ENCODE assay signal across 8 cellular contexts in the genomic region with DNA sequence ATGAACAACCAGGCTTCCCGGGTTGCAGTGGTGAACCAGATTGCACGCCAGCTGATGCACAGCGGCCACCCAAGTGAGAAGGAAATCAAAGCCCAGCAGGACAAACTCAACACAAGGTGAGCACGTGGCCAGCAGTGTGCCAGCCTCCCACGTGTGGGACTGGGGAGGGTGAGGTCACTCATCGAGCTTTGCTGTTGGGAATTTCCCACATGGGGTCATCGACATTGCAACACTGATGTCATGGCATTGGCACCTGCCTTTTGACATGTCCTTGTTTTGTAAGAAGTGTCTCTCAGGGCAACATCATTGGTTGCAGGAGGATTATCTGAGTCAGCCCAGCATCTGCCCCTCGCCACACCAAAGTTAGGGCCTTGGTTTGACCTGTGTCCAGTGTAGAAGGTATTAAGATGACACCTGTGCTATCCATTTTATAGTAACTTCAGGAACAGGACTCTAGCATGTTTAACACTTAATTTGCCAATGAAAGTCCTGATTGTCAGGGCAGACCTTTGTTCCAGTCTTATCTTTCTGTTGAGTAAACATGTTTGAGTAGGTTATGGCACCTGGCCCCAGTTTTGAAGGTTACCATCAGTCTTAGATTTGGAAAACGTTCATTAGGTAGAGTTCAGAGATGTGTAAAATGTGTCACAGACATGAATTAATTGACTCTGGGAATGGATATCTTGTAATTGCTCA.
DNase-seq lines count a peak whose midpoint lies in the region; ATAC-seq, FAIRE-seq and TF ChIP-seq lines count a peak whose summit lies in the region.

No MANE protein-coding gene starts in this region.

- H3K36me3 Mint-ChIP-seq in natural killer cell, result peaks cover 47% of the 10 kb centered on the region
- peaks cover 99% of the 10 kb centered on the region for H3K36me3 Mint-ChIP-seq in CD4-positive, alpha-beta T cell (ENCODE audit: low read depth)

- TF ChIP-seq POLR2A in endothelial cell of umbilical vein (IDR thresholded peaks at IDR 0.05; ENCODE audit: low read depth, low read length), result no peak

- no peaks in the 10 kb centered on the region for H4K20me1 ChIP-seq in endothelial cell of umbilical vein (replicated peaks; ENCODE audit: control insufficient read depth, extremely low read depth, insufficient read depth, low read length)

- H3K9me3 Mint-ChIP-seq in natural killer cell, result no peaks in the 10 kb centered on the region
- no peaks in the 10 kb centered on the region for H3K9me3 Mint-ChIP-seq in CD4-positive, alpha-beta T cell

- in situ Hi-C loops in Caki2 (cut with HindIII; ENCODE audit: low pct_unique_long_range_greater_than_20kb, low sequenced_read_pairs), result no loop called here

- H3K27me3 ChIP-seq in endothelial cell of umbilical vein (ENCODE audit: control insufficient read depth in 2 of 2, insufficient read depth in 2 of 2, low read length in 2 of 2), result no peaks in the 10 kb centered on the region
- H3K27me3 ChIP-seq in CD4-positive, alpha-beta T cell (ENCODE audit: control insufficient read depth, insufficient read depth, low read length), result no peaks in the 10 kb centered on the region

- intact Hi-C loops in endothelial cell of umbilical vein (cut with micrococcal nuclease), result no loop called here
- intact Hi-C loops in natural killer cell (cut with micrococcal nuclease), result no loop called here
- intact Hi-C loops in CD4-positive, alpha-beta T cell (cut with DNase I, micrococcal nuclease), result loop anchor here in 1 of 2 experiments (5.0 kb wide), 1 partner anchor 108 kb away; no protein-coding TSS in a partner anchor

- H3K27me3 Mint-ChIP-seq in natural killer cell (ENCODE audit: low read depth in 2 of 2), result no peaks in the 10 kb centered on the region
- no peaks in the 10 kb centered on the region for H3K27me3 Mint-ChIP-seq in CD4-positive, alpha-beta T cell

- peak overlapping the region; percentile 45 for H3K27ac ChIP-seq in endothelial cell of umbilical vein (ENCODE audit: insufficient read depth, low read depth, low read length)
- no peak overlapping the region for H3K27ac ChIP-seq in CD4-positive, alpha-beta T cell (ENCODE audit: low read depth, low read length)

- H3K9me3 ChIP-seq in endothelial cell of umbilical vein (replicated peaks; ENCODE audit: control insufficient read depth, insufficient read depth, low read length), result no peaks in the 10 kb centered on the region
- no peaks in the 10 kb centered on the region for H3K9me3 ChIP-seq in CD4-positive, alpha-beta T cell (ENCODE audit: control insufficient read depth, low read length)

- POLR2A ChIA-PET in endothelial cell of umbilical vein (lab: Charles Lee), result no interaction called here
- POLR2A ChIA-PET in CD4-positive, alpha-beta T cell (lab: Charles Lee), result interaction anchor here (1.5 kb wide), 1 partner anchor 72 kb away, joined by 5 read pairs; no protein-coding TSS in a partner anchor

- no peak overlapping the region for H2AFZ ChIP-seq in endothelial cell of umbilical vein (ENCODE audit: low read depth, low read length)

- no peak overlapping the region for H3K9ac ChIP-seq in endothelial cell of umbilical vein (replicated peaks; ENCODE audit: extremely low read depth, insufficient read depth, low read length)

- peaks cover 16% of the 10 kb centered on the region for H3K79me2 ChIP-seq in endothelial cell of umbilical vein (ENCODE audit: control insufficient read depth, insufficient read depth, low read length)

- H3K4me3 ChIP-seq in endothelial cell of umbilical vein (replicated peaks in 1 of 3; ENCODE audit: insufficient read depth in 1 of 3, low read depth in 1 of 3, low read length in 3 of 3), result no peak overlapping the region

- no TSS peak for BruUV-seq in endothelial cell of umbilical vein (replicated peaks; lab: Mats Ljungman, UMichigan)

- H3K36me3 ChIP-seq in endothelial cell of umbilical vein (ENCODE audit: control insufficient read depth in 2 of 2, extremely low read depth in 1 of 2, insufficient read depth in 2 of 2, low read length in 2 of 2), result peaks cover 41 to 66% of the 10 kb centered on the region in 2 experiments

- dilution Hi-C loops in endothelial cell of umbilical vein (cut with MboI; ENCODE audit: extremely low pct_ligation_motif_present, low sequenced_read_pairs), result no loop called here

- DNase-seq in Caki2 (ENCODE audit: low read depth) (peak; percentile 98), NAMALWA (ENCODE audit: low spot score) (peak; percentile 68), endothelial cell of umbilical vein (ENCODE audit: low read depth, low spot score) (no peak), natural killer cell (no peak), HT-29 (ENCODE audit: low spot score) (no peak), NCI-H774 (lab: John Stamatoyannopoulos, UW) (no peak)
- DNase-seq in CD4-positive, alpha-beta T cell, result no peak

- H3K4me3 Mint-ChIP-seq in natural killer cell, result no peak overlapping the region
- no peak overlapping the region for H3K4me3 Mint-ChIP-seq in CD4-positive, alpha-beta T cell

- H3K4me1 ChIP-seq in endothelial cell of umbilical vein (ENCODE audit: control insufficient read depth, extremely low read depth, insufficient read depth, low read length), result peaks cover 27% of the 10 kb centered on the region

- FAIRE-seq in endothelial cell of umbilical vein (lab: Jason Lieb, UNC), result no peak

- H3K27ac Mint-ChIP-seq in natural killer cell, result peak overlapping the region; percentile 29 to 31
- H3K27ac Mint-ChIP-seq in CD4-positive, alpha-beta T cell, result no peak overlapping the region

- ATAC-seq in natural killer cell, result peak in 2 of 3 donors; percentile 63 to 71
- no peak for ATAC-seq in CD4-positive, alpha-beta T cell (ENCODE audit: poor library complexity)
- ATAC-seq in HG02870 (IDR thresholded peaks at IDR 0.05; ENCODE audit: unreplicated experiment), result no peak

- CTCF ChIA-PET in endothelial cell of umbilical vein (lab: Charles Lee), result no interaction called here
- CTCF ChIA-PET in CD4-positive, alpha-beta T cell (lab: Charles Lee), result no interaction called here

- H3K4me2 ChIP-seq in endothelial cell of umbilical vein (ENCODE audit: insufficient read depth, low read length), result no peak overlapping the region

- no peaks in the 10 kb centered on the region for H3K4me1 Mint-ChIP-seq in natural killer cell
- H3K4me1 Mint-ChIP-seq in CD4-positive, alpha-beta T cell (ENCODE audit: low read depth), result peaks cover 29% of the 10 kb centered on the region

- TF ChIP-seq CTCF in endothelial cell of umbilical vein (IDR thresholded peaks at IDR 0.05; ENCODE audit: extremely low read depth in 1 of 2, insufficient read depth in 1 of 2, low read depth in 1 of 2, low read length in 2 of 2) (no peak), natural killer cell (IDR thresholded peaks at IDR 0.05) (no peak)
- TF ChIP-seq CTCF in CD4-positive, alpha-beta T cell (IDR thresholded peaks at IDR 0.05), result no peak

- H3K9me1 ChIP-seq in endothelial cell of umbilical vein (replicated peaks; ENCODE audit: control insufficient read depth, extremely low read depth, insufficient read depth, low read length), result no peaks in the 10 kb centered on the region

TF ChIP-seq in endothelial cell of umbilical vein, 7 proteins besides CTCF, POLR2A, EP300 and RAD21:
- TF ChIP-seq FOS (IDR thresholded peaks at IDR 0.05; ENCODE audit: borderline replicate concordance, insufficient read depth, low read length) (no peak), JUN (IDR thresholded peaks at IDR 0.05; ENCODE audit: borderline replicate concordance, insufficient read depth, insufficient read length, low read depth) (peak; percentile 38)

Comparison
In these comparisons a context has a peak if more than half of its experiments do, and no peak if none do; other contexts are left out.
1. DNase-seq: peak in Caki2 (single experiment) and NAMALWA (single experiment); none in endothelial cell of umbilical vein (single experiment), natural killer cell (single experiment), CD4-positive, alpha-beta T cell (0 of 10), HT-29 (single experiment) and NCI-H774 (single experiment).
2. ATAC-seq: peak in natural killer cell (2 of 3); none in CD4-positive, alpha-beta T cell (single experiment) and HG02870 (single experiment).